15 cellular contexts compared by ENCODE assay signal in genomic region chr2:145789636-145790035, GRCh38.
A peak's percentile ranks its signal among the peaks of the same experiment; 100 is the strongest.
DNase-seq lines count a peak whose midpoint lies in the region; ATAC-seq and TF ChIP-seq lines count a peak whose summit lies in the region.
"Had no signal": no experiment of that assay in that cellular context is flagged by ENCODE, and none has a peak within 500 bp of the region (broad histone marks: within the 10 kb centered on the region; RNA-seq: fewer than 3 reads in every experiment).

No MANE protein-coding gene starts in this region.

- DNase-seq in NCI-H460 (ENCODE audit: extremely low read depth, low read depth) (peak; percentile 14), adipocyte (ENCODE audit: low read depth) (peak; percentile 41), fibroblast of pulmonary artery (ENCODE audit: low read depth) (peak; percentile 6), thyroid gland (no peak)
- DNase-seq in stimulated activated naive CD8-positive, alpha-beta T cell treated with anti-CD3 and anti-CD28 coated beads, Interleukin-15, Interleukin-2, amounts not matched to agents 100 U/mL and 50 U/mL, for 24 hours: no peak
- DNase-seq: CD4-positive, alpha-beta T cell; DMS79; HCEC 1CT; HFFc6 had no signal

- no peak overlapping the region for H3K27ac ChIP-seq in thyroid gland
- H3K27ac ChIP-seq: BLaER1 treated with 17β-estradiol and CSF1 and Interleukin-3, amounts not matched to agents 10 nM and 100 nM; HL-60; KMS-11 had no signal

- ATAC-seq in HG03521 (IDR thresholded peaks at IDR 0.05; ENCODE audit: unreplicated experiment): no peak
- ATAC-seq in stimulated activated naive CD8-positive, alpha-beta T cell treated with anti-CD3 and anti-CD28 coated beads, Interleukin-15, Interleukin-2, amounts not matched to agents 100 U/mL and 50 U/mL, for 24 hours: no peak
- ATAC-seq: A549, GM12878 had no signal

- H3K9ac ChIP-seq in adipocyte (ENCODE audit: low read length): no peak overlapping the region
- H3K9ac ChIP-seq: BLaER1 treated with 17β-estradiol and CSF1 and Interleukin-3, amounts not matched to agents 10 nM and 100 nM; KMS-11 had no signal

- no peaks in the 10 kb centered on the region for H3K36me3 ChIP-seq in adipocyte (ENCODE audit: control insufficient read depth, insufficient read depth, low read length, severe bottlenecking)
- no peaks in the 10 kb centered on the region for H3K36me3 ChIP-seq in thyroid gland
- H3K36me3 ChIP-seq: BLaER1 treated with 17β-estradiol and CSF1 and Interleukin-3, amounts not matched to agents 10 nM and 100 nM had no signal

- TF ChIP-seq CTCF in fibroblast of pulmonary artery (IDR thresholded peaks at IDR 0.05; ENCODE audit: low read length, missing control alignments) (no peak), thyroid gland (IDR thresholded peaks at IDR 0.05) (no peak)

- WGBS in thyroid gland, 2 donors: 88 to 93% methylated on average over 3 of the region's 3 CpGs

- no peaks in the 10 kb centered on the region for H3K9me3 ChIP-seq in adipocyte (ENCODE audit: control insufficient read depth, low read length)
- H3K9me3 ChIP-seq in thyroid gland: no peaks in the 10 kb centered on the region
- H3K9me3 ChIP-seq: A549 had no signal

- H3K4me3 ChIP-seq in adipocyte (ENCODE audit: low read length) (no peak overlapping the region), fibroblast of pulmonary artery (replicated peaks; ENCODE audit: low read depth, low read length) (no peak overlapping the region), thyroid gland (replicated peaks in 1 of 3) (no peak overlapping the region)
- H3K4me3 ChIP-seq: A549; BLaER1 treated with 17β-estradiol and CSF1 and Interleukin-3, amounts not matched to agents 10 nM and 100 nM; GM12878 had no signal

- H3K4me1 ChIP-seq in adipocyte (ENCODE audit: control insufficient read depth, insufficient read depth, low read length) (no peaks in the 10 kb centered on the region), thyroid gland (no peaks in the 10 kb centered on the region)
- H3K4me1 ChIP-seq: A549 had no signal

- H3K27me3 ChIP-seq in adipocyte (replicated peaks; ENCODE audit: control insufficient read depth, insufficient read depth, low read length): no peaks in the 10 kb centered on the region
- no peaks in the 10 kb centered on the region for H3K27me3 ChIP-seq in thyroid gland
- H3K27me3 ChIP-seq: BLaER1 treated with 17β-estradiol and CSF1 and Interleukin-3, amounts not matched to agents 10 nM and 100 nM had no signal

- TF ChIP-seq POLR2A in thyroid gland (IDR thresholded peaks at IDR 0.05): no peak

- intact Hi-C loops in thyroid gland (cut with DNase I): no loop called here

Comparison
In these comparisons a context has a peak if more than half of its experiments do, and no peak if none do; other contexts are left out.
1. DNase-seq: peak in NCI-H460 (single experiment), adipocyte (single experiment) and fibroblast of pulmonary artery (single experiment); none in thyroid gland (0 of 2) and stimulated activated naive CD8-positive, alpha-beta T cell treated with anti-CD3 and anti-CD28 coated beads, Interleukin-15, Interleukin-2, amounts not matched to agents 100 U/mL and 50 U/mL, for 24 hours (single experiment).